In the genomic region with DNA sequence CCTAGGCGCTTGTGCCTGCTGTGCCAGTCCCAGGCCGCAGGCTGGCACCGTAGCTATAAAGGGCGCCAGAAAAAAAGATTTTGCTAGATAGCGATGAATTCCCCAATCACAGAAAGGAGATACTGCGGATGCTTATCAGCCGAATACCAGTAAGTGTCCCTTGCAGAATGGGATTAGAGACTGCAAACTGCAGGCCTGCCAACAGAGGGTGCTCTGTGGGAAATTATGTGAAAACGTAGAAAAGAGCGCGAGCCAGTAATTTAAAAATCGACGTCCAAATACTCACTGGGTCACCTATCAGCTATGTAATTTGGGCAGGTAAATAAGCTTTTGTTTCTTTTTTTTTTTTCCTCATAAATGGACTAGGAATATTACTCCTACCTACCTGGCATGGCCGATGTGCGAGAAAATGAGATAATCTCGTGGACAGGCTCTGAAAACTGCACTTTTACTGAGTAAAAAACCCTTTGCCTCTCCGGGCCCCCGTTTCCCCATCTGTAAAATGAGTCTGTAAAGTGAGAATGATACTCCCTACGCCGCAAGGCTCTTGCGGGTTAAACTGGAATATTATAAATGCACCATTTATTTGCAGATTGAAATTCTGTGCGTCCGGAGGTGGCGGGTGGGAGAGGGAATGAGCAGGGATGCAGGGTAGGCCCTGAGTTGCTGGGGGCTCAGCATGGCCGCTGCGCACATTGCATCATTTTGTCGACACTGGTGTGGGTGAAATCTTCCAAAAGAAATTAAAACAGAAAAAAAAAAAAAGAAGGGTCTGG, we compare ENCODE assay signal across 1 cellular context.
TF ChIP-seq lines count a peak whose summit lies in the region.

No MANE protein-coding gene starts in this region.

TF ChIP-seq in SK-N-SH, 30 proteins besides CTCF, POLR2A, EP300 and RAD21 (continued from another document):
- TF ChIP-seq, protein P1, sequence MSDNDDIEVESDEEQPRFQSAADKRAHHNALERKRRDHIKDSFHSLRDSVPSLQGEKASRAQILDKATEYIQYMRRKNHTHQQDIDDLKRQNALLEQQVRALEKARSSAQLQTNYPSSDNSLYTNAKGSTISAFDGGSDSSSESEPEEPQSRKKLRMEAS (IDR thresholded peaks at IDR 0.05; ENCODE audit: low read depth), result peak; percentile 64; the same call in 1 of the 2 replicates
- TF ChIP-seq TCF12 (IDR thresholded peaks at IDR 0.05) (peak; percentile 38; the same call in 1 of the 2 replicates), RCOR1 (IDR thresholded peaks at IDR 0.05; ENCODE audit: low read length) (peak; percentile 83), ELF1 (IDR thresholded peaks at IDR 0.05) (no peak), GABPA (IDR thresholded peaks at IDR 0.05; ENCODE audit: low read depth) (0 out of 2 replicates have a peak, but pooled peaks have one; percentile 21), POLR2AphosphoS5 (IDR thresholded peaks at IDR 0.05; ENCODE audit: low read depth, low read length) (peak; percentile 36; the same call in 1 of the 2 replicates), NRF1 (IDR thresholded peaks at IDR 0.05; ENCODE audit: low read depth, low read length) (no peak), MEF2A (IDR thresholded peaks at IDR 0.05; ENCODE audit: borderline replicate concordance, low read depth) (no peak), CHD2 (IDR thresholded peaks at IDR 0.05; ENCODE audit: low read length, partially characterized antibody) (peak; percentile 74), RXRA (IDR thresholded peaks at IDR 0.05; ENCODE audit: borderline replicate concordance, low read depth) (no peak), YY1 (IDR thresholded peaks at IDR 0.05; ENCODE audit: low read depth) (peak; percentile 34; the same call in 1 of the 2 replicates), JUND (IDR thresholded peaks at IDR 0.05) (no peak), EZH2phosphoT487 (IDR thresholded peaks at IDR 0.05; ENCODE audit: borderline replicate concordance, low read depth) (no peak), MXI1 (IDR thresholded peaks at IDR 0.05; ENCODE audit: low read depth, low read length) (no peak), TEAD4 (IDR thresholded peaks at IDR 0.05; ENCODE audit: borderline replicate concordance, insufficient read depth) (no peak), FOXJ3 (CRISPR knock-in tag; IDR thresholded peaks at IDR 0.05) (no peak)
- TF ChIP-seq, protein P2, sequence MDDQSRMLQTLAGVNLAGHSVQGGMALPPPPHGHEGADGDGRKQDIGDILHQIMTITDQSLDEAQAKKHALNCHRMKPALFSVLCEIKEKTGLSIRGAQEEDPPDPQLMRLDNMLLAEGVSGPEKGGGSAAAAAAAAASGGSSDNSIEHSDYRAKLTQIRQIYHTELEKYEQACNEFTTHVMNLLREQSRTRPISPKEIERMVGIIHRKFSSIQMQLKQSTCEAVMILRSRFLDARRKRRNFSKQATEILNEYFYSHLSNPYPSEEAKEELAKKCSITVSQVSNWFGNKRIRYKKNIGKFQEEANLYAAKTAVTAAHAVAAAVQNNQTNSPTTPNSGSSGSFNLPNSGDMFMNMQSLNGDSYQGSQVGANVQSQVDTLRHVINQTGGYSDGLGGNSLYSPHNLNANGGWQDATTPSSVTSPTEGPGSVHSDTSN (IDR thresholded peaks at IDR 0.05), result no peak
- TF ChIP-seq, protein P3, sequence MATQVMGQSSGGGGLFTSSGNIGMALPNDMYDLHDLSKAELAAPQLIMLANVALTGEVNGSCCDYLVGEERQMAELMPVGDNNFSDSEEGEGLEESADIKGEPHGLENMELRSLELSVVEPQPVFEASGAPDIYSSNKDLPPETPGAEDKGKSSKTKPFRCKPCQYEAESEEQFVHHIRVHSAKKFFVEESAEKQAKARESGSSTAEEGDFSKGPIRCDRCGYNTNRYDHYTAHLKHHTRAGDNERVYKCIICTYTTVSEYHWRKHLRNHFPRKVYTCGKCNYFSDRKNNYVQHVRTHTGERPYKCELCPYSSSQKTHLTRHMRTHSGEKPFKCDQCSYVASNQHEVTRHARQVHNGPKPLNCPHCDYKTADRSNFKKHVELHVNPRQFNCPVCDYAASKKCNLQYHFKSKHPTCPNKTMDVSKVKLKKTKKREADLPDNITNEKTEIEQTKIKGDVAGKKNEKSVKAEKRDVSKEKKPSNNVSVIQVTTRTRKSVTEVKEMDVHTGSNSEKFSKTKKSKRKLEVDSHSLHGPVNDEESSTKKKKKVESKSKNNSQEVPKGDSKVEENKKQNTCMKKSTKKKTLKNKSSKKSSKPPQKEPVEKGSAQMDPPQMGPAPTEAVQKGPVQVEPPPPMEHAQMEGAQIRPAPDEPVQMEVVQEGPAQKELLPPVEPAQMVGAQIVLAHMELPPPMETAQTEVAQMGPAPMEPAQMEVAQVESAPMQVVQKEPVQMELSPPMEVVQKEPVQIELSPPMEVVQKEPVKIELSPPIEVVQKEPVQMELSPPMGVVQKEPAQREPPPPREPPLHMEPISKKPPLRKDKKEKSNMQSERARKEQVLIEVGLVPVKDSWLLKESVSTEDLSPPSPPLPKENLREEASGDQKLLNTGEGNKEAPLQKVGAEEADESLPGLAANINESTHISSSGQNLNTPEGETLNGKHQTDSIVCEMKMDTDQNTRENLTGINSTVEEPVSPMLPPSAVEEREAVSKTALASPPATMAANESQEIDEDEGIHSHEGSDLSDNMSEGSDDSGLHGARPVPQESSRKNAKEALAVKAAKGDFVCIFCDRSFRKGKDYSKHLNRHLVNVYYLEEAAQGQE (IDR thresholded peaks at IDR 0.05; ENCODE audit: low read depth, low read length), result 0 out of 2 replicates have a peak, but pooled peaks have one; percentile 19
- TF ChIP-seq, protein P4, sequence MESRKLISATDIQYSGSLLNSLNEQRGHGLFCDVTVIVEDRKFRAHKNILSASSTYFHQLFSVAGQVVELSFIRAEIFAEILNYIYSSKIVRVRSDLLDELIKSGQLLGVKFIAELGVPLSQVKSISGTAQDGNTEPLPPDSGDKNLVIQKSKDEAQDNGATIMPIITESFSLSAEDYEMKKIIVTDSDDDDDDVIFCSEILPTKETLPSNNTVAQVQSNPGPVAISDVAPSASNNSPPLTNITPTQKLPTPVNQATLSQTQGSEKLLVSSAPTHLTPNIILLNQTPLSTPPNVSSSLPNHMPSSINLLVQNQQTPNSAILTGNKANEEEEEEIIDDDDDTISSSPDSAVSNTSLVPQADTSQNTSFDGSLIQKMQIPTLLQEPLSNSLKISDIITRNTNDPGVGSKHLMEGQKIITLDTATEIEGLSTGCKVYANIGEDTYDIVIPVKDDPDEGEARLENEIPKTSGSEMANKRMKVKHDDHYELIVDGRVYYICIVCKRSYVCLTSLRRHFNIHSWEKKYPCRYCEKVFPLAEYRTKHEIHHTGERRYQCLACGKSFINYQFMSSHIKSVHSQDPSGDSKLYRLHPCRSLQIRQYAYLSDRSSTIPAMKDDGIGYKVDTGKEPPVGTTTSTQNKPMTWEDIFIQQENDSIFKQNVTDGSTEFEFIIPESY (IDR thresholded peaks at IDR 0.05; ENCODE audit: borderline replicate concordance, low read depth), result no peak
- TF ChIP-seq, protein P5, sequence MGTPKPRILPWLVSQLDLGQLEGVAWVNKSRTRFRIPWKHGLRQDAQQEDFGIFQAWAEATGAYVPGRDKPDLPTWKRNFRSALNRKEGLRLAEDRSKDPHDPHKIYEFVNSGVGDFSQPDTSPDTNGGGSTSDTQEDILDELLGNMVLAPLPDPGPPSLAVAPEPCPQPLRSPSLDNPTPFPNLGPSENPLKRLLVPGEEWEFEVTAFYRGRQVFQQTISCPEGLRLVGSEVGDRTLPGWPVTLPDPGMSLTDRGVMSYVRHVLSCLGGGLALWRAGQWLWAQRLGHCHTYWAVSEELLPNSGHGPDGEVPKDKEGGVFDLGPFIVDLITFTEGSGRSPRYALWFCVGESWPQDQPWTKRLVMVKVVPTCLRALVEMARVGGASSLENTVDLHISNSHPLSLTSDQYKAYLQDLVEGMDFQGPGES (IDR thresholded peaks at IDR 0.05; ENCODE audit: low read depth, low read length), result no peak
